In genomic region chr2:219507555-219508443, GRCh38 we compare ENCODE assay signal across 1 cellular context.
TF ChIP-seq lines count a peak whose summit lies in the region.

No MANE protein-coding gene starts in this region.

TF ChIP-seq in H1, 55 proteins besides CTCF, POLR2A, EP300 and RAD21 (continued from another document):
- TF ChIP-seq HDAC2 (IDR thresholded peaks at IDR 0.05; ENCODE audit: borderline replicate concordance in 1 of 2, low read depth in 2 of 2, low read length in 2 of 2) (no peak), CEBPB (IDR thresholded peaks at IDR 0.05; ENCODE audit: low read depth, low read length) (no peak), GABPA (IDR thresholded peaks at IDR 0.05; ENCODE audit: borderline replicate concordance, insufficient read depth, low read length) (no peak), EZH2 (IDR thresholded peaks at IDR 0.05; ENCODE audit: low read depth, low read length, severe bottlenecking) (no peak), MAFK (IDR thresholded peaks at IDR 0.05; ENCODE audit: low read depth, low read length) (no peak), CHD1 (IDR thresholded peaks at IDR 0.05; ENCODE audit: low read depth, low read length) (no peak), RXRA (IDR thresholded peaks at IDR 0.05; ENCODE audit: insufficient read depth, low read depth, low read length) (no peak), TEAD4 (IDR thresholded peaks at IDR 0.05; ENCODE audit: low read depth, low read length) (no peak), BCL11A (IDR thresholded peaks at IDR 0.05; ENCODE audit: low read depth in 2 of 2, low read length in 2 of 2) (no peak)
